Comparison of ENCODE assay signal across 8 cellular contexts in genomic region chr1:232949636-232950196, GRCh38. TPM values are rescaled to one million over a fixed set of nuclear protein-coding genes. Genes with fewer than 3 reads are reported as not detected.
DNase-seq lines count a peak whose midpoint lies in the region; ATAC-seq and TF ChIP-seq lines count a peak whose summit lies in the region.

No MANE protein-coding gene starts in this region.

- H3K27me3 Mint-ChIP-seq in activated naive CD4-positive, alpha-beta T cell treated with anti-CD3 and anti-CD28 coated beads for 36 hours (ENCODE audit: low read depth) = no peaks in the 10 kb centered on the region
- H3K27me3 Mint-ChIP-seq in memory B cell = no peaks in the 10 kb centered on the region

- peaks cover 1% of the 10 kb centered on the region for H3K36me3 Mint-ChIP-seq in activated naive CD4-positive, alpha-beta T cell treated with anti-CD3 and anti-CD28 coated beads for 36 hours (ENCODE audit: low read depth)
- H3K36me3 Mint-ChIP-seq in memory B cell = peaks cover 4% of the 10 kb centered on the region

- no peak for TF ChIP-seq EP300 in upper lobe of left lung (IDR thresholded peaks at IDR 0.05)

- intact Hi-C loops in activated naive CD4-positive, alpha-beta T cell treated with anti-CD3 and anti-CD28 coated beads for 36 hours (cut with micrococcal nuclease) = loop anchor here (1.0 to 5.0 kb wide), 7 partner anchors 26 to 1972 kb away; partner anchors contain the start of genes ARV1, MAP10, MAP3K21 and PCNX2

- H3K27ac ChIP-seq in upper lobe of left lung = peak overlapping the region; percentile 80 to 89 (median 88)

- 91 to 94% methylated on average over 5 of the region's 5 CpGs for WGBS in upper lobe of left lung, 2 donors

- TF ChIP-seq POLR2A in upper lobe of left lung (IDR thresholded peaks at IDR 0.05) = no peak

- peak overlapping the region; percentile 92 for H3K27ac Mint-ChIP-seq in activated naive CD4-positive, alpha-beta T cell treated with anti-CD3 and anti-CD28 coated beads for 36 hours
- peak overlapping the region; percentile 86 for H3K27ac Mint-ChIP-seq in memory B cell

- no peak for TF ChIP-seq CTCF in astrocyte of the spinal cord (IDR thresholded peaks at IDR 0.05; ENCODE audit: low read depth, low read length)
- no peak for TF ChIP-seq CTCF in upper lobe of left lung (IDR thresholded peaks at IDR 0.05)

- peak overlapping the region; percentile 87 for H3K4me3 ChIP-seq in astrocyte of the spinal cord (ENCODE audit: low read depth, low read length)
- peak overlapping the region; percentile 45 to 88 (median 70) for H3K4me3 ChIP-seq in upper lobe of left lung

- CTCF ChIA-PET in activated naive CD4-positive, alpha-beta T cell treated with anti-CD3 and anti-CD28 coated beads for 36 hours (lab: Charles Lee) = no interaction called here

- no peaks in the 10 kb centered on the region for H3K27me3 ChIP-seq in upper lobe of left lung

- peaks cover 11 to 29% (median 15%) of the 10 kb centered on the region in 4 donors for H3K4me1 ChIP-seq in upper lobe of left lung

- in situ Hi-C loops in astrocyte of the spinal cord (cut with HindIII; ENCODE audit: low sequenced_read_pairs) = no loop called here

- no peaks in the 10 kb centered on the region for H3K36me3 ChIP-seq in upper lobe of left lung

- no peak for DNase-seq in activated naive CD4-positive, alpha-beta T cell treated with anti-CD3 and anti-CD28 coated beads for 36 hours
- no peak for DNase-seq in activated naive CD4-positive, alpha-beta T cell (lab: John Stamatoyannopoulos, UW)
- DNase-seq in astrocyte of the spinal cord (ENCODE audit: low read depth, low spot score) (no peak), memory B cell (ENCODE audit: low spot score in 2 of 2) (no peak), upper lobe of left lung (no peak), NCI-H446 treated with DMSO at 0.1 percent for 48 hours (lab: John Stamatoyannopoulos, UW) (no peak), ecto neural progenitor cell (ENCODE audit: low spot score) (no peak)

- H3K9me3 Mint-ChIP-seq in activated naive CD4-positive, alpha-beta T cell treated with anti-CD3 and anti-CD28 coated beads for 36 hours = no peaks in the 10 kb centered on the region
- no peaks in the 10 kb centered on the region for H3K9me3 Mint-ChIP-seq in memory B cell

- H3K4me3 Mint-ChIP-seq in activated naive CD4-positive, alpha-beta T cell treated with anti-CD3 and anti-CD28 coated beads for 36 hours = peak overlapping the region; percentile 92
- H3K4me3 Mint-ChIP-seq in memory B cell = peak overlapping the region; percentile 91

- peaks cover 31% of the 10 kb centered on the region for H3K4me1 Mint-ChIP-seq in activated naive CD4-positive, alpha-beta T cell treated with anti-CD3 and anti-CD28 coated beads for 36 hours (ENCODE audit: low read depth)
- peaks cover 20% of the 10 kb centered on the region for H3K4me1 Mint-ChIP-seq in memory B cell

- H3K9me3 ChIP-seq in upper lobe of left lung = no peaks in the 10 kb centered on the region

- ATAC-seq in memory B cell (ENCODE audit: low read depth) (no peak), upper lobe of left lung (ENCODE audit: low FRiP score in 2 of 2) (no peak), GM19023 (IDR thresholded peaks at IDR 0.05; ENCODE audit: unreplicated experiment) (no peak)

RNA-seq across cellular contexts. Expression of gene NTPCR, which starts 0.7 kb away (rescaled TPM):
- 10 to 100 TPM; 53.1 TPM for total RNA-seq in activated naive CD4-positive, alpha-beta T cell treated with anti-CD3 and anti-CD28 coated beads for 36 hours
- 10 to 100 TPM; 15.2 to 35.5 (median 21.2) TPM for total RNA-seq in upper lobe of left lung
